ENCODE assay signal across 1 cellular context in the genomic region with DNA sequence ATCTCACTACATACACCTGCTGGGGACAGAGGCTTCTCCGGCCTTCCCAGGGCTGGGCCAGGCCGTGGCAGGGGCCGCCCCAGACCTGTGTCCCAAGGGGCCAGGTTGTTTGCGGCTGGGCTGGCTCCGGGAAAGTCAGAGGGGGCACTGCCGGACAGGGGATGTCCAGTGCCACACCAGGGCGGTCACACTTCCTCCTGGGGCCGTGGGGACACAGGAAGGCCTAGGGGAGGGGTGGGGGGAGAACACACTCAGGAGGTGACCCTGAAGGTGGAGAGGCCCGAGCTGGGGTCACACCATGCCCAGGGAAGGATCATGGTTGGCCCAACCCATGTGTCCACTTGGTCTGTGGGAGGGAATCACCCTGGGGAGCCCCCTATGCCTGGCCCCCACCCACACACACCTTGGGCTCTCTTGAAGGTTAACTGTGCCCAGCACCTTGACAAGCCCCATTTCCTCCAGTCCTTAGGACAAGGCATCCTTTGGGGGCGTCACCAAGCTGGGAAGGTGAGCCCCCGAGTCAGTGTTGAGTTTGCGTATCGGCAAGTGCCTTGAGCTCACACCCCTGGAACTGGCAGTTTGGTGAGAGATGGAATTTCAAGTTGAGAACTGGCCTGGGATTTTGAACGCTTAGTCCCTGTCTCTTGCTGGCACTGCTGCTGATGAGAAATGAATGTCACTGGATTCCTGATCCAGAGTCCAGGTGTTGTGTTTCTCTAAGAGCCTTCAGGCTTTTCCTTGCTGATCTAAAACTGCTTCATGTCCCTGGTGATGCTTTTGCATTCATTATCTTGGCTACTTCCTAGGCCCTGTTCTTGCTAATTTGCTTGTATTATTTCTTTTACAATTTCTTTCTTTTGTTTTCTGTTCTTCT.
TF ChIP-seq lines count a peak whose summit lies in the region.

No MANE protein-coding gene starts in this region.

TF ChIP-seq in HCT116, 20 proteins besides CTCF, POLR2A, EP300 and RAD21:
- TF ChIP-seq SIN3A (IDR thresholded peaks at IDR 0.05; ENCODE audit: low read depth) (no peak), EGR1 (IDR thresholded peaks at IDR 0.05; ENCODE audit: low read depth) (no peak), ZFX (IDR thresholded peaks at IDR 0.05) (no peak), JUND (IDR thresholded peaks at IDR 0.05) (no peak), SP1 (IDR thresholded peaks at IDR 0.05; ENCODE audit: low read depth) (no peak), CEBPB (IDR thresholded peaks at IDR 0.05; ENCODE audit: low read depth) (no peak), EZH2phosphoT487 (IDR thresholded peaks at IDR 0.05; ENCODE audit: borderline replicate concordance) (no peak), ZNF274 (IDR thresholded peaks at IDR 0.05; ENCODE audit: low read depth, low read length) (no peak), TCF7L2 (IDR thresholded peaks at IDR 0.05; ENCODE audit: borderline replicate concordance, extremely low read depth, insufficient read depth, insufficient read length) (no peak)
- TF ChIP-seq, protein P1, sequence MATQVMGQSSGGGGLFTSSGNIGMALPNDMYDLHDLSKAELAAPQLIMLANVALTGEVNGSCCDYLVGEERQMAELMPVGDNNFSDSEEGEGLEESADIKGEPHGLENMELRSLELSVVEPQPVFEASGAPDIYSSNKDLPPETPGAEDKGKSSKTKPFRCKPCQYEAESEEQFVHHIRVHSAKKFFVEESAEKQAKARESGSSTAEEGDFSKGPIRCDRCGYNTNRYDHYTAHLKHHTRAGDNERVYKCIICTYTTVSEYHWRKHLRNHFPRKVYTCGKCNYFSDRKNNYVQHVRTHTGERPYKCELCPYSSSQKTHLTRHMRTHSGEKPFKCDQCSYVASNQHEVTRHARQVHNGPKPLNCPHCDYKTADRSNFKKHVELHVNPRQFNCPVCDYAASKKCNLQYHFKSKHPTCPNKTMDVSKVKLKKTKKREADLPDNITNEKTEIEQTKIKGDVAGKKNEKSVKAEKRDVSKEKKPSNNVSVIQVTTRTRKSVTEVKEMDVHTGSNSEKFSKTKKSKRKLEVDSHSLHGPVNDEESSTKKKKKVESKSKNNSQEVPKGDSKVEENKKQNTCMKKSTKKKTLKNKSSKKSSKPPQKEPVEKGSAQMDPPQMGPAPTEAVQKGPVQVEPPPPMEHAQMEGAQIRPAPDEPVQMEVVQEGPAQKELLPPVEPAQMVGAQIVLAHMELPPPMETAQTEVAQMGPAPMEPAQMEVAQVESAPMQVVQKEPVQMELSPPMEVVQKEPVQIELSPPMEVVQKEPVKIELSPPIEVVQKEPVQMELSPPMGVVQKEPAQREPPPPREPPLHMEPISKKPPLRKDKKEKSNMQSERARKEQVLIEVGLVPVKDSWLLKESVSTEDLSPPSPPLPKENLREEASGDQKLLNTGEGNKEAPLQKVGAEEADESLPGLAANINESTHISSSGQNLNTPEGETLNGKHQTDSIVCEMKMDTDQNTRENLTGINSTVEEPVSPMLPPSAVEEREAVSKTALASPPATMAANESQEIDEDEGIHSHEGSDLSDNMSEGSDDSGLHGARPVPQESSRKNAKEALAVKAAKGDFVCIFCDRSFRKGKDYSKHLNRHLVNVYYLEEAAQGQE (IDR thresholded peaks at IDR 0.05; ENCODE audit: low read depth), result no peak
- TF ChIP-seq, protein P2, sequence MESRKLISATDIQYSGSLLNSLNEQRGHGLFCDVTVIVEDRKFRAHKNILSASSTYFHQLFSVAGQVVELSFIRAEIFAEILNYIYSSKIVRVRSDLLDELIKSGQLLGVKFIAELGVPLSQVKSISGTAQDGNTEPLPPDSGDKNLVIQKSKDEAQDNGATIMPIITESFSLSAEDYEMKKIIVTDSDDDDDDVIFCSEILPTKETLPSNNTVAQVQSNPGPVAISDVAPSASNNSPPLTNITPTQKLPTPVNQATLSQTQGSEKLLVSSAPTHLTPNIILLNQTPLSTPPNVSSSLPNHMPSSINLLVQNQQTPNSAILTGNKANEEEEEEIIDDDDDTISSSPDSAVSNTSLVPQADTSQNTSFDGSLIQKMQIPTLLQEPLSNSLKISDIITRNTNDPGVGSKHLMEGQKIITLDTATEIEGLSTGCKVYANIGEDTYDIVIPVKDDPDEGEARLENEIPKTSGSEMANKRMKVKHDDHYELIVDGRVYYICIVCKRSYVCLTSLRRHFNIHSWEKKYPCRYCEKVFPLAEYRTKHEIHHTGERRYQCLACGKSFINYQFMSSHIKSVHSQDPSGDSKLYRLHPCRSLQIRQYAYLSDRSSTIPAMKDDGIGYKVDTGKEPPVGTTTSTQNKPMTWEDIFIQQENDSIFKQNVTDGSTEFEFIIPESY (IDR thresholded peaks at IDR 0.05; ENCODE audit: extremely low read depth, insufficient replicate concordance, low read length), result no peak
- TF ChIP-seq, protein P3, sequence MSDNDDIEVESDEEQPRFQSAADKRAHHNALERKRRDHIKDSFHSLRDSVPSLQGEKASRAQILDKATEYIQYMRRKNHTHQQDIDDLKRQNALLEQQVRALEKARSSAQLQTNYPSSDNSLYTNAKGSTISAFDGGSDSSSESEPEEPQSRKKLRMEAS (IDR thresholded peaks at IDR 0.05), result no peak
TF ChIP-seq in HCT116: peak in this region for 0.
